In genomic region chr5:59259238-59259637, GRCh38 we compare ENCODE assay signal across 22 cellular contexts.
A peak's percentile ranks its signal among the peaks of the same experiment; 100 is the strongest.
DNase-seq lines count a peak whose midpoint lies in the region; ATAC-seq and TF ChIP-seq lines count a peak whose summit lies in the region.
"Had no signal": no experiment of that assay in that cellular context is flagged by ENCODE, and none has a peak within 500 bp of the region (broad histone marks: within the 10 kb centered on the region; RNA-seq: fewer than 3 reads in every experiment).

No MANE protein-coding gene starts in this region.

- intact Hi-C loops in CD14-positive monocyte (cut with micrococcal nuclease), result no loop called here

- no peak overlapping the region for H2AFZ ChIP-seq in hepatocyte

- H3K9me2 ChIP-seq in hepatocyte (replicated peaks; ENCODE audit: insufficient read depth), result no peaks in the 10 kb centered on the region

- H3K4me3 ChIP-seq in hepatocyte, result no peak overlapping the region
- no peak overlapping the region for H3K4me3 ChIP-seq in rectal smooth muscle tissue (ENCODE audit: low read length)

- H4K20me1 ChIP-seq in hepatocyte (ENCODE audit: insufficient read depth, poor library complexity, severe bottlenecking), result no peaks in the 10 kb centered on the region

- H3K9me3 Mint-ChIP-seq in CD14-positive monocyte, result peaks cover 0 to 2% (median 0%) of the 10 kb centered on the region in 7 donors
- H3K9me3 Mint-ChIP-seq in stimulated activated naive CD8-positive, alpha-beta T cell treated with anti-CD3 and anti-CD28 coated beads, Interleukin-15, amount 100 ng/mL, for 72 hours, result no peaks in the 10 kb centered on the region
- H3K9me3 Mint-ChIP-seq: H9 had no signal

- H3K36me3 ChIP-seq in hepatocyte (replicated peaks; ENCODE audit: insufficient read depth, low read depth) (no peaks in the 10 kb centered on the region), rectal smooth muscle tissue (ENCODE audit: control insufficient read depth, insufficient read depth, low read length) (no peaks in the 10 kb centered on the region)

- ATAC-seq in stimulated activated naive CD8-positive, alpha-beta T cell treated with anti-CD3 and anti-CD28 coated beads, Interleukin-15, amount 100 ng/mL, for 72 hours, result no peak
- ATAC-seq in HG03520 (IDR thresholded peaks at IDR 0.05; ENCODE audit: unreplicated experiment), result no peak
- ATAC-seq: PC-3 had no signal

- H3K9me3 ChIP-seq in hepatocyte (ENCODE audit: low read depth), result no peaks in the 10 kb centered on the region

- no peaks in the 10 kb centered on the region for H3K36me3 Mint-ChIP-seq in CD14-positive monocyte

- no peak overlapping the region for H3K4me3 Mint-ChIP-seq in CD14-positive monocyte
- no peak overlapping the region for H3K4me3 Mint-ChIP-seq in stimulated activated naive CD8-positive, alpha-beta T cell treated with anti-CD3 and anti-CD28 coated beads, Interleukin-15, amount 100 ng/mL, for 72 hours
- H3K4me3 Mint-ChIP-seq: H9 had no signal

- H3K4me1 Mint-ChIP-seq in CD14-positive monocyte, result peaks cover 3% of the 10 kb centered on the region
- no peaks in the 10 kb centered on the region for H3K4me1 Mint-ChIP-seq in stimulated activated naive CD8-positive, alpha-beta T cell treated with anti-CD3 and anti-CD28 coated beads, Interleukin-15, amount 100 ng/mL, for 72 hours
- H3K4me1 Mint-ChIP-seq: H9 had no signal

- H3K27me3 Mint-ChIP-seq in CD14-positive monocyte (ENCODE audit: low read depth in 3 of 3), result no peaks in the 10 kb centered on the region
- peaks cover 9% of the 10 kb centered on the region for H3K27me3 Mint-ChIP-seq in stimulated activated naive CD8-positive, alpha-beta T cell treated with anti-CD3 and anti-CD28 coated beads, Interleukin-15, amount 100 ng/mL, for 72 hours

- WGBS in hepatocyte (ENCODE audit: low lambda C conversion rate, missing lambda C conversion rate), result 62% methylated on average over 1 of the region's 1 CpG

- H3K9ac ChIP-seq in rectal smooth muscle tissue (ENCODE audit: low read length), result no peak overlapping the region
- H3K9ac ChIP-seq: KMS-11 had no signal

- H3K27ac Mint-ChIP-seq in CD14-positive monocyte, result no peak overlapping the region
- H3K27ac Mint-ChIP-seq in stimulated activated naive CD8-positive, alpha-beta T cell treated with anti-CD3 and anti-CD28 coated beads, Interleukin-15, amount 100 ng/mL, for 72 hours, result no peak overlapping the region
- H3K27ac Mint-ChIP-seq: H9 had no signal

- DNase-seq in OCI-M1 (lab: John Stamatoyannopoulos, UW), result peak; percentile 21
- no peak for DNase-seq in hepatocyte (ENCODE audit: low spot score)
- no peak for DNase-seq in COLO829 (ENCODE audit: low spot score)
- DNase-seq in CD14-positive monocyte (ENCODE audit: low spot score), result no peak
- no peak for DNase-seq in stimulated activated naive CD8-positive, alpha-beta T cell treated with anti-CD3 and anti-CD28 coated beads, Interleukin-15, amount 100 ng/mL, for 72 hours
- DNase-seq: AML-193, COR-L47, DMS53, H9, NCI-H1417 treated with DMSO at 0.1 percent for 48 hours, NCI-H187 treated with DMSO at 0.1 percent for 48 hours, NCI-H2227 treated with DMSO at 0.1 percent for 48 hours, NCI-H510A treated with DMSO at 0.1 percent for 48 hours, NCI-H82, PC-3, RPMI8226, SHP77 treated with DMSO at 0.1 percent for 48 hours had no signal

- TF ChIP-seq CTCF in hepatocyte (IDR thresholded peaks at IDR 0.05; ENCODE audit: poor library complexity) (no peak), CD14-positive monocyte (IDR thresholded peaks at IDR 0.05) (no peak)

- peaks cover 23% of the 10 kb centered on the region for H3K79me2 ChIP-seq in hepatocyte

- no peak overlapping the region for H3K4me2 ChIP-seq in hepatocyte
- H3K4me2 ChIP-seq: KMS-11 had no signal

- peak overlapping the region; percentile 7 for H3K27ac ChIP-seq in hepatocyte
- peak overlapping the region; percentile 50 for H3K27ac ChIP-seq in rectal smooth muscle tissue (ENCODE audit: low read depth, low read length)
- H3K27ac ChIP-seq: C4-2B, HL-60, KMS-11 had no signal

- H3K4me1 ChIP-seq in hepatocyte (ENCODE audit: insufficient read depth) (peaks cover 23% of the 10 kb centered on the region), rectal smooth muscle tissue (ENCODE audit: control insufficient read depth, insufficient read depth, low read length) (peaks cover 26% of the 10 kb centered on the region)

- H3K27me3 ChIP-seq in hepatocyte, result no peaks in the 10 kb centered on the region
- H3K27me3 ChIP-seq in rectal smooth muscle tissue (ENCODE audit: control insufficient read depth, insufficient read depth, low read length), result no peaks in the 10 kb centered on the region
